In genomic region chr1:116755036-116755435, GRCh38 we compare ENCODE assay signal across 19 cellular contexts. TPM values are rescaled to one million over a fixed set of nuclear protein-coding genes. Genes with fewer than 3 reads are reported as not detected.
DNase-seq lines count a peak whose midpoint lies in the region; ATAC-seq and TF ChIP-seq lines count a peak whose summit lies in the region.
"Had no signal": no experiment of that assay in that cellular context is flagged by ENCODE, and none has a peak within 500 bp of the region (broad histone marks: within the 10 kb centered on the region; RNA-seq: fewer than 3 reads in every experiment).

No MANE protein-coding gene starts in this region.

- H3K9me3 Mint-ChIP-seq in activated T-helper 1 cell treated with anti-CD3 and anti-CD28 coated beads, Interleukin-12 subunit alpha, Interleukin-12 subunit beta, Interleukin-2, Interleukin-4 antibody, amounts not matched to agents 30 ng/mL and 10 ng/mL and 1 ng/mL, durations not matched to agents 14 hours and 24 hours and 36 hours = peaks cover 3% of the 10 kb centered on the region

- H3K4me1 ChIP-seq in suprapubic skin = no peaks in the 10 kb centered on the region
- H3K4me1 ChIP-seq: pancreas had no signal

- TF ChIP-seq CTCF in suprapubic skin (IDR thresholded peaks at IDR 0.05) = no peak

- H3K4me3 Mint-ChIP-seq in activated T-helper 1 cell treated with anti-CD3 and anti-CD28 coated beads, Interleukin-12 subunit alpha, Interleukin-12 subunit beta, Interleukin-2, Interleukin-4 antibody, amounts not matched to agents 30 ng/mL and 10 ng/mL and 1 ng/mL, durations not matched to agents 14 hours and 24 hours and 36 hours = peak overlapping the region; percentile 97

- no peaks in the 10 kb centered on the region for H3K27me3 ChIP-seq in suprapubic skin
- H3K27me3 ChIP-seq: pancreas had no signal

- WGBS in suprapubic skin = 93% methylated on average over 9 of the region's 9 CpGs

- no peaks in the 10 kb centered on the region for H3K27me3 Mint-ChIP-seq in activated T-helper 1 cell treated with anti-CD3 and anti-CD28 coated beads, Interleukin-12 subunit alpha, Interleukin-12 subunit beta, Interleukin-2, Interleukin-4 antibody, amounts not matched to agents 30 ng/mL and 10 ng/mL and 1 ng/mL, durations not matched to agents 14 hours and 24 hours and 36 hours (ENCODE audit: insufficient read depth)

- peaks cover 59% of the 10 kb centered on the region for H3K36me3 Mint-ChIP-seq in activated T-helper 1 cell treated with anti-CD3 and anti-CD28 coated beads, Interleukin-12 subunit alpha, Interleukin-12 subunit beta, Interleukin-2, Interleukin-4 antibody, amounts not matched to agents 30 ng/mL and 10 ng/mL and 1 ng/mL, durations not matched to agents 14 hours and 24 hours and 36 hours (ENCODE audit: low read depth)

- TF ChIP-seq POLR2A in suprapubic skin (IDR thresholded peaks at IDR 0.05) = no peak

- peaks cover 45% of the 10 kb centered on the region for H3K4me1 Mint-ChIP-seq in activated T-helper 1 cell treated with anti-CD3 and anti-CD28 coated beads, Interleukin-12 subunit alpha, Interleukin-12 subunit beta, Interleukin-2, Interleukin-4 antibody, amounts not matched to agents 30 ng/mL and 10 ng/mL and 1 ng/mL, durations not matched to agents 14 hours and 24 hours and 36 hours (ENCODE audit: low read depth)

- ATAC-seq in HG03378 (IDR thresholded peaks at IDR 0.05; ENCODE audit: unreplicated experiment) = no peak
- ATAC-seq in GM21515 (IDR thresholded peaks at IDR 0.05; ENCODE audit: unreplicated experiment) = no peak
- ATAC-seq: GM12878, pancreas had no signal

- H3K4me3 ChIP-seq in suprapubic skin = peak overlapping the region; percentile 10
- H3K4me3 ChIP-seq: GM12878, pancreas had no signal

- no peak for TF ChIP-seq EP300 in suprapubic skin (IDR thresholded peaks at IDR 0.05)

- no peak overlapping the region for H3K27ac ChIP-seq in suprapubic skin
- H3K27ac ChIP-seq: C4-2B, pancreas had no signal

- H3K36me3 ChIP-seq in suprapubic skin = no peaks in the 10 kb centered on the region
- H3K36me3 ChIP-seq: pancreas had no signal

- intact Hi-C loops in activated T-helper 1 cell treated with anti-CD3 and anti-CD28 coated beads, Interleukin-12 subunit alpha, Interleukin-12 subunit beta, Interleukin-2, Interleukin-4 antibody, amounts not matched to agents 30 ng/mL and 10 ng/mL and 1 ng/mL, durations not matched to agents 14 hours and 24 hours and 36 hours (cut with micrococcal nuclease) = loop anchor here (2.0 kb wide), 1 partner anchor 14 kb away; no protein-coding TSS in a partner anchor

- H3K27ac Mint-ChIP-seq in activated T-helper 1 cell treated with anti-CD3 and anti-CD28 coated beads, Interleukin-12 subunit alpha, Interleukin-12 subunit beta, Interleukin-2, Interleukin-4 antibody, amounts not matched to agents 30 ng/mL and 10 ng/mL and 1 ng/mL, durations not matched to agents 14 hours and 24 hours and 36 hours = peak overlapping the region; percentile 97

- peak; percentile 32 for DNase-seq in activated CD4-positive, alpha-beta T cell treated with anti-CD3 and anti-CD28 coated beads for 48 hours
- no peak for DNase-seq in activated CD4-positive, alpha-beta T cell treated with anti-CD3 and anti-CD28 coated beads for 1 hour
- no peak for DNase-seq in activated T-helper 1 cell treated with anti-CD3 and anti-CD28 coated beads, Interleukin-12 subunit alpha, Interleukin-12 subunit beta, Interleukin-2, Interleukin-4 antibody, amounts not matched to agents 30 ng/mL and 10 ng/mL and 1 ng/mL, durations not matched to agents 14 hours and 24 hours and 36 hours (ENCODE audit: low spot score)
- DNase-seq in islet precursor cell = peak; percentile 25
- DNase-seq in suprapubic skin (ENCODE audit: low spot score in 2 of 2) = no peak
- DNase-seq in HPDE6-E6E7 (ENCODE audit: extremely low spot score) = no peak
- DNase-seq: central memory CD4-positive, alpha-beta T cell; EL; H7; IMR-90; mesendoderm; NCI-H1048; pancreas; stimulated activated naive CD4-positive, alpha-beta T cell treated with Interleukin-2 at 50 U/mL for 16 hours had no signal

- H3K9me3 ChIP-seq in suprapubic skin = no peaks in the 10 kb centered on the region
- H3K9me3 ChIP-seq: pancreas had no signal

RNA-seq across cellular contexts. Expression of gene CD2, which starts 0.8 kb away (rescaled TPM):
- 651 and 685 TPM in 2 replicates for total RNA-seq in activated T-helper 1 cell treated with anti-CD3 and anti-CD28 coated beads, Interleukin-12 subunit alpha, Interleukin-12 subunit beta, Interleukin-2, Interleukin-4 antibody, amounts not matched to agents 30 ng/mL and 10 ng/mL and 1 ng/mL, durations not matched to agents 14 hours and 24 hours and 36 hours
- 1 to 10 TPM in 1 of 4 donors, under 1 TPM in 1, not detected in 2; 0.39 to 1.7 TPM for total RNA-seq in suprapubic skin
- total RNA-seq: A172, H7, IMR-90 had no signal

Comparison
In these comparisons a context has a peak if more than half of its experiments do, and no peak if none do; other contexts are left out.
1. DNase-seq: peak in activated CD4-positive, alpha-beta T cell treated with anti-CD3 and anti-CD28 coated beads for 48 hours (single experiment) and islet precursor cell (single experiment); none in activated CD4-positive, alpha-beta T cell treated with anti-CD3 and anti-CD28 coated beads for 1 hour (single experiment), activated T-helper 1 cell treated with anti-CD3 and anti-CD28 coated beads, Interleukin-12 subunit alpha, Interleukin-12 subunit beta, Interleukin-2, Interleukin-4 antibody, amounts not matched to agents 30 ng/mL and 10 ng/mL and 1 ng/mL, durations not matched to agents 14 hours and 24 hours and 36 hours (single experiment), suprapubic skin (0 of 2) and HPDE6-E6E7 (single experiment).
2. RNA of gene CD2, which starts 0.8 kb away (total RNA-seq): 651 to 685 TPM in activated T-helper 1 cell treated with anti-CD3 and anti-CD28 coated beads, Interleukin-12 subunit alpha, Interleukin-12 subunit beta, Interleukin-2, Interleukin-4 antibody, amounts not matched to agents 30 ng/mL and 10 ng/mL and 1 ng/mL, durations not matched to agents 14 hours and 24 hours and 36 hours; 0.39 to 1.7 TPM in suprapubic skin; every median in the first group is over 100 times any median in the second.